Comparison of ENCODE assay signal across 9 cellular contexts in genomic region chr14:45426685-45427282, GRCh38.
DNase-seq lines count a peak whose midpoint lies in the region; ATAC-seq and TF ChIP-seq lines count a peak whose summit lies in the region.
"Had no signal": no experiment of that assay in that cellular context is flagged by ENCODE, and none has a peak within 500 bp of the region (broad histone marks: within the 10 kb centered on the region; RNA-seq: fewer than 3 reads in every experiment).

No MANE protein-coding gene starts in this region.

- no peak overlapping the region for H3K9ac ChIP-seq in KMS-11

- H3K4me1 ChIP-seq in KMS-11 (ENCODE audit: low read depth, poor library complexity, severe bottlenecking) (no peaks in the 10 kb centered on the region), OCI-LY7 (ENCODE audit: insufficient read depth, low read length, poor library complexity, severe bottlenecking) (no peaks in the 10 kb centered on the region)

- ATAC-seq in CD4-positive, alpha-beta T cell (ENCODE audit: poor library complexity), result no peak
- ATAC-seq in GM19438 (IDR thresholded peaks at IDR 0.05; ENCODE audit: low read depth, unreplicated experiment) (peak; percentile 76), GM19328 (IDR thresholded peaks at IDR 0.05; ENCODE audit: unreplicated experiment) (no peak), T-helper 17 cell (no peak)

- H3K36me3 ChIP-seq in KMS-11 (ENCODE audit: insufficient read depth) (no peaks in the 10 kb centered on the region), OCI-LY7 (ENCODE audit: insufficient read depth, low read length) (no peaks in the 10 kb centered on the region)

- H3K4me3 ChIP-seq in KMS-11 (IDR thresholded peaks at IDR 0.05; ENCODE audit: insufficient read depth, low read depth, low read length) (no peak overlapping the region), OCI-LY7 (ENCODE audit: low read depth, low read length, poor library complexity, severe bottlenecking) (no peak overlapping the region), epithelial cell of esophagus (ENCODE audit: low read length) (no peak overlapping the region)

- TF ChIP-seq CTCF in CD4-positive, alpha-beta T cell (IDR thresholded peaks at IDR 0.05), result peak; percentile 50
- TF ChIP-seq CTCF in KMS-11 (conservative IDR thresholded peaks at IDR 0.05; ENCODE audit: low read depth, low read length) (peak; percentile 72), OCI-LY7 (conservative IDR thresholded peaks at IDR 0.05; ENCODE audit: low read length) (peak; percentile 88), epithelial cell of esophagus (IDR thresholded peaks at IDR 0.05; ENCODE audit: insufficient read depth, low read depth, low read length, missing control alignments) (peak; percentile 69), neural crest cell (conservative IDR thresholded peaks at IDR 0.05) (peak; percentile 85)

- POLR2A ChIA-PET in CD4-positive, alpha-beta T cell (lab: Charles Lee), result interaction anchor here (0.5 kb wide), 1 partner anchor 15 kb away, joined by 4 read pairs; no protein-coding TSS in a partner anchor
- POLR2A ChIA-PET in OCI-LY7 (lab: Charles Lee), result no interaction called here

- DNase-seq in CD4-positive, alpha-beta T cell, result no peak
- DNase-seq in OCI-LY7 (ENCODE audit: low spot score) (peak; percentile 54), epithelial cell of esophagus (ENCODE audit: low read depth) (peak; percentile 59), neural crest cell (ENCODE audit: low read depth, low spot score) (no peak), T-helper 17 cell (no peak)

- H3K9me3 Mint-ChIP-seq in CD4-positive, alpha-beta T cell, result peaks cover 5% of the 10 kb centered on the region
- peaks cover 3% of the 10 kb centered on the region for H3K9me3 Mint-ChIP-seq in neural crest cell

- no peaks in the 10 kb centered on the region for H3K36me3 Mint-ChIP-seq in CD4-positive, alpha-beta T cell (ENCODE audit: low read depth)
- H3K36me3 Mint-ChIP-seq in neural crest cell (ENCODE audit: low read depth), result no peaks in the 10 kb centered on the region
- H3K36me3 Mint-ChIP-seq in T-helper 17 cell (ENCODE audit: low read depth), result no peaks in the 10 kb centered on the region
- H3K36me3 Mint-ChIP-seq: IgD-negative memory B cell had no signal

- CTCF ChIA-PET in CD4-positive, alpha-beta T cell (lab: Charles Lee), result no interaction called here
- CTCF ChIA-PET in OCI-LY7 (lab: Charles Lee; ENCODE audit: unreplicated experiment), result no interaction called here

- no peak overlapping the region for H3K27ac Mint-ChIP-seq in CD4-positive, alpha-beta T cell
- no peak overlapping the region for H3K27ac Mint-ChIP-seq in neural crest cell (ENCODE audit: unreplicated experiment)
- H3K27ac Mint-ChIP-seq in T-helper 17 cell, result no peak overlapping the region
- H3K27ac Mint-ChIP-seq: IgD-negative memory B cell had no signal

- H3K4me1 Mint-ChIP-seq in CD4-positive, alpha-beta T cell (ENCODE audit: low read depth), result no peaks in the 10 kb centered on the region
- H3K4me1 Mint-ChIP-seq in neural crest cell (no peaks in the 10 kb centered on the region), T-helper 17 cell (no peaks in the 10 kb centered on the region)
- H3K4me1 Mint-ChIP-seq: IgD-negative memory B cell had no signal

- peaks cover 7% of the 10 kb centered on the region for H3K27me3 Mint-ChIP-seq in CD4-positive, alpha-beta T cell
- no peaks in the 10 kb centered on the region for H3K27me3 Mint-ChIP-seq in neural crest cell (ENCODE audit: low read depth)
- H3K27me3 Mint-ChIP-seq in T-helper 17 cell, result no peaks in the 10 kb centered on the region
- H3K27me3 Mint-ChIP-seq: IgD-negative memory B cell had no signal

- H4K20me1 ChIP-seq in KMS-11 (ENCODE audit: insufficient read depth) (no peaks in the 10 kb centered on the region), OCI-LY7 (ENCODE audit: insufficient read depth, low read length) (no peaks in the 10 kb centered on the region)

- BruUV-seq in OCI-LY7 (replicated peaks; lab: Mats Ljungman, UMichigan), result no TSS peak

- H3K27me3 ChIP-seq in CD4-positive, alpha-beta T cell (ENCODE audit: control insufficient read depth, insufficient read depth, low read length), result no peaks in the 10 kb centered on the region
- no peaks in the 10 kb centered on the region for H3K27me3 ChIP-seq in KMS-11 (ENCODE audit: insufficient read depth, low read depth)

- no peak overlapping the region for H3K4me3 Mint-ChIP-seq in CD4-positive, alpha-beta T cell
- H3K4me3 Mint-ChIP-seq in neural crest cell (no peak overlapping the region), T-helper 17 cell (no peak overlapping the region)
- H3K4me3 Mint-ChIP-seq: IgD-negative memory B cell had no signal

- no peaks in the 10 kb centered on the region for H3K9me2 ChIP-seq in OCI-LY7 (ENCODE audit: insufficient read depth, low read length)

- no peaks in the 10 kb centered on the region for H3K9me3 ChIP-seq in CD4-positive, alpha-beta T cell (ENCODE audit: control insufficient read depth, low read length)
- 0 out of 2 replicates have a peak, but pooled peaks cover 11% of the 10 kb centered on the region for H3K9me3 ChIP-seq in OCI-LY7 (ENCODE audit: low read length)
- no peaks in the 10 kb centered on the region for H3K9me3 ChIP-seq in T-helper 17 cell (ENCODE audit: control insufficient read depth, low read length, poor library complexity, severe bottlenecking)

- H3K79me2 ChIP-seq in KMS-11 (ENCODE audit: insufficient read depth, low read depth) (no peaks in the 10 kb centered on the region), OCI-LY7 (ENCODE audit: insufficient read depth, low read depth, low read length) (no peaks in the 10 kb centered on the region)

- intact Hi-C loops in CD4-positive, alpha-beta T cell (cut with DNase I, micrococcal nuclease), result no loop called here
- intact Hi-C loops in OCI-LY7 (cut with micrococcal nuclease; ENCODE audit: unreplicated experiment), result loop anchor here (5.0 kb wide), 1 partner anchor 101 kb away; no protein-coding TSS in a partner anchor

- H2AFZ ChIP-seq in KMS-11 (ENCODE audit: low read depth) (no peak overlapping the region), OCI-LY7 (ENCODE audit: low read length) (no peak overlapping the region)

- H3K4me2 ChIP-seq in KMS-11 (no peak overlapping the region), OCI-LY7 (ENCODE audit: low read length) (no peak overlapping the region)

- no peak overlapping the region for H3K27ac ChIP-seq in CD4-positive, alpha-beta T cell (ENCODE audit: low read depth, low read length)
- H3K27ac ChIP-seq in KMS-11 (no peak overlapping the region), OCI-LY7 (ENCODE audit: low read depth, low read length, poor library complexity, severe bottlenecking) (no peak overlapping the region)

Comparison
In these comparisons a context has a peak if more than half of its experiments do, and no peak if none do; other contexts are left out.
1. DNase-seq: peak in OCI-LY7 (single experiment) and epithelial cell of esophagus (single experiment); none in CD4-positive, alpha-beta T cell (0 of 10), neural crest cell (single experiment) and T-helper 17 cell (0 of 3).
2. Peak in every context shown above with its lines, with median percentiles within 50 percentile points of each other: CTCF ChIP-seq.